8 cellular contexts compared by ENCODE assay signal in genomic region chr2:133674433-133675331, GRCh38.
DNase-seq lines count a peak whose midpoint lies in the region; ATAC-seq and TF ChIP-seq lines count a peak whose summit lies in the region.

No MANE protein-coding gene starts in this region.

- peak overlapping the region; percentile 41 for H3K4me3 ChIP-seq in IMR-90 (ENCODE audit: insufficient read depth, low read depth, low read length)
- no peak overlapping the region for H3K4me3 ChIP-seq in Karpas-422 (ENCODE audit: low read length)

- dilution Hi-C loops in IMR-90 (cut with HindIII; ENCODE audit: low sequenced_read_pairs, unreplicated experiment) = no loop called here

- peak overlapping the region; percentile 96 for H3K56ac ChIP-seq in IMR-90 (ENCODE audit: extremely low read depth, insufficient read depth, low read length)

- H2BK120ac ChIP-seq in IMR-90 (ENCODE audit: low read depth, low read length) = peak overlapping the region; percentile 98

- peak overlapping the region; percentile 95 for H3K14ac ChIP-seq in IMR-90 (replicated peaks; ENCODE audit: low read depth, low read length)

- H3K4me2 ChIP-seq in IMR-90 (ENCODE audit: low read depth, low read length) = peak overlapping the region; percentile 89
- no peak overlapping the region for H3K4me2 ChIP-seq in Karpas-422 (ENCODE audit: low read depth, low read length, poor library complexity, severe bottlenecking)

- in situ Hi-C loops in IMR-90 (cut with MboI; ENCODE audit: low sequenced_read_pairs) = no loop called here

- H2AFZ ChIP-seq in IMR-90 (replicated peaks; ENCODE audit: low read length, poor library complexity) (peak overlapping the region; percentile 84), Karpas-422 (ENCODE audit: low read length) (no peak overlapping the region)

- H3K9me1 ChIP-seq in IMR-90 (ENCODE audit: insufficient read depth, low read length) = peaks cover 13% of the 10 kb centered on the region

- no peak for TF ChIP-seq POLR2A in IMR-90 (IDR thresholded peaks at IDR 0.05; ENCODE audit: low read depth, low read length)

- H4K20me1 ChIP-seq in IMR-90 (ENCODE audit: insufficient read depth, low read length) (no peaks in the 10 kb centered on the region), Karpas-422 (ENCODE audit: insufficient read depth, low read depth, low read length) (no peaks in the 10 kb centered on the region)

- ATAC-seq in IMR-90 (ENCODE audit: low read depth) = peak; percentile 82
- peak; percentile 71 for ATAC-seq in left ventricle myocardium superior
- no peak for ATAC-seq in GM21528 (IDR thresholded peaks at IDR 0.05; ENCODE audit: low FRiP score, unreplicated experiment)
- no peak for ATAC-seq in HG02840 (IDR thresholded peaks at IDR 0.05; ENCODE audit: low FRiP score, unreplicated experiment)

- peak; percentile 90 for DNase-seq in IMR-90
- peak; percentile 55 for DNase-seq in left ventricle myocardium superior
- peak; percentile 74 for DNase-seq in posterior vena cava (ENCODE audit: low spot score)
- DNase-seq in CD14-positive monocyte (ENCODE audit: low spot score) = no peak
- DNase-seq in Karpas-422 = no peak

- H3K9me2 ChIP-seq in Karpas-422 (replicated peaks; ENCODE audit: insufficient read depth, low read length) = no peaks in the 10 kb centered on the region

- H3K9me3 ChIP-seq in IMR-90 (ENCODE audit: control insufficient read depth, insufficient read depth, low read length) (no peaks in the 10 kb centered on the region), Karpas-422 (ENCODE audit: low read length) (no peaks in the 10 kb centered on the region)

- peak overlapping the region; percentile 96 for H4K91ac ChIP-seq in IMR-90 (ENCODE audit: insufficient read depth, low read depth, low read length)

- TF ChIP-seq CTCF in IMR-90 (conservative IDR thresholded peaks at IDR 0.05; ENCODE audit: low read depth, low read length) (no peak), VCaP (conservative IDR thresholded peaks at IDR 0.05) (no peak), CD14-positive monocyte (IDR thresholded peaks at IDR 0.05) (no peak)

- peaks cover 4 to 12% (median 5%) of the 10 kb centered on the region in 3 donors for H3K27me3 Mint-ChIP-seq in CD14-positive monocyte (ENCODE audit: low read depth in 3 of 3)

- BruUV-seq in IMR-90 (replicated peaks; lab: Mats Ljungman, UMichigan) = TSS peak; percentile 70

- 0% methylated on average over 4 of the region's 21 CpGs; no CpG with 5 or more reads in 1 of the 2 experiments for WGBS in IMR-90 (ENCODE audit: extremely low coverage in 2 of 2, insufficient read length in 1 of 2), 2 experiments

- peak overlapping the region; percentile 91 for H2BK5ac ChIP-seq in IMR-90 (ENCODE audit: low read depth, low read length, poor library complexity, severe bottlenecking)

- peak overlapping the region; percentile 84 for H2AK9ac ChIP-seq in IMR-90 (replicated peaks; ENCODE audit: low read depth, low read length, poor library complexity)

- no peaks in the 10 kb centered on the region for H3K79me2 ChIP-seq in Karpas-422 (ENCODE audit: low read length)

- intact Hi-C loops in IMR-90 (cut with micrococcal nuclease) (loop anchor here (1.0 to 10.0 kb wide), 5 partner anchors 80 to 410 kb away; partner anchors contain the start of gene NCKAP5), left ventricle myocardium superior (cut with micrococcal nuclease) (no loop called here), posterior vena cava (cut with DNase I) (no loop called here), CD14-positive monocyte (cut with micrococcal nuclease) (no loop called here)

- peak overlapping the region; percentile 55 to 93; a peak in 3 of 4 replicates for H4K8ac ChIP-seq in IMR-90 (ENCODE audit: low read depth in 2 of 2, low read length in 2 of 2)

- H3K79me1 ChIP-seq in IMR-90 (ENCODE audit: low read depth in 1 of 2, low read length in 2 of 2) = 0 out of 4 replicates have a peak, but pooled peaks cover 0 to 9% of the 10 kb centered on the region in 2 experiments

- no peak overlapping the region for H3K27ac Mint-ChIP-seq in CD14-positive monocyte

- H3K4me3 Mint-ChIP-seq in CD14-positive monocyte = no peak overlapping the region

- H3K27ac ChIP-seq in IMR-90 (ENCODE audit: insufficient read depth, low read length) = peak overlapping the region; percentile 96
- H3K27ac ChIP-seq in VCaP = peak overlapping the region; percentile 94
- H3K27ac ChIP-seq in Karpas-422 (ENCODE audit: low read length) = no peak overlapping the region

- peaks cover 20% of the 10 kb centered on the region for H3K4me1 ChIP-seq in IMR-90 (ENCODE audit: control insufficient read depth, insufficient read depth, low read length)
- no peaks in the 10 kb centered on the region for H3K4me1 ChIP-seq in Karpas-422 (ENCODE audit: low read length)

- CTCF ChIA-PET in IMR-90 (lab: Yijun Ruan, JAX) = interaction anchor here (1.0 to 1.4 kb wide), 3 partner anchors 10 to 23 kb away, joined by 3 to 4 read pairs (median 3); no protein-coding TSS in a partner anchor

- H3K36me3 ChIP-seq in IMR-90 (ENCODE audit: control insufficient read depth, insufficient read depth, low read length) (no peaks in the 10 kb centered on the region), Karpas-422 (ENCODE audit: insufficient read depth, low read length) (no peaks in the 10 kb centered on the region)

- no peaks in the 10 kb centered on the region for H3K27me3 ChIP-seq in IMR-90 (ENCODE audit: control insufficient read depth, insufficient read depth, low read length)
- no peaks in the 10 kb centered on the region for H3K27me3 ChIP-seq in Karpas-422 (ENCODE audit: low read length)

- H3K9ac ChIP-seq in IMR-90 (ENCODE audit: low read depth, low read length) = peak overlapping the region; percentile 88
- H3K9ac ChIP-seq in Karpas-422 (ENCODE audit: low read length) = no peak overlapping the region

- POLR2A ChIA-PET in IMR-90 (lab: Charles Lee; ENCODE audit: unreplicated experiment) = no interaction called here

- H3K4me1 Mint-ChIP-seq in CD14-positive monocyte = no peaks in the 10 kb centered on the region

- peak overlapping the region; percentile 95 for H2BK20ac ChIP-seq in IMR-90 (ENCODE audit: low read depth, low read length)

- peaks cover 0 to 13% (median 5%) of the 10 kb centered on the region in 7 donors for H3K9me3 Mint-ChIP-seq in CD14-positive monocyte

- peak overlapping the region; percentile 75 for H2AK5ac ChIP-seq in IMR-90 (ENCODE audit: low read depth, low read length)

- H3K23ac ChIP-seq in IMR-90 (ENCODE audit: low read depth, low read length) = peak overlapping the region; percentile 95

- no peaks in the 10 kb centered on the region for H3K36me3 Mint-ChIP-seq in CD14-positive monocyte

- no peak for TF ChIP-seq RAD21 in IMR-90 (IDR thresholded peaks at IDR 0.05; ENCODE audit: low read length)

- H4K5ac ChIP-seq in IMR-90 (ENCODE audit: low read depth, low read length) = peak overlapping the region; percentile 81

- peak overlapping the region; percentile 96 for H3K18ac ChIP-seq in IMR-90 (ENCODE audit: low read depth, low read length)

- peak overlapping the region; percentile 92 for H3K4ac ChIP-seq in IMR-90 (ENCODE audit: low read depth, low read length)

- H2BK15ac ChIP-seq in IMR-90 (ENCODE audit: low read depth, low read length) = peak overlapping the region; percentile 75; the same call in 2 of the 3 replicates

TF ChIP-seq in IMR-90, 13 proteins besides CTCF, POLR2A, EP300 and RAD21:
- TF ChIP-seq BHLHE40 (IDR thresholded peaks at IDR 0.05; ENCODE audit: low read depth, low read length) (peak; percentile 64; the same call in 1 of the 2 replicates), CEBPB (IDR thresholded peaks at IDR 0.05; ENCODE audit: low read depth, low read length) (peak; percentile 78), RCOR1 (IDR thresholded peaks at IDR 0.05; ENCODE audit: insufficient replicate concordance, low read length) (no peak), USF2 (IDR thresholded peaks at IDR 0.05; ENCODE audit: low read depth, low read length) (peak; percentile 38; the same call in 1 of the 2 replicates), MXI1 (IDR thresholded peaks at IDR 0.05; ENCODE audit: borderline replicate concordance, low read depth, low read length) (0 out of 2 replicates have a peak, but pooled peaks have one; percentile 47)

Comparison
In these comparisons a context has a peak if more than half of its experiments do, and no peak if none do; other contexts are left out.
1. ATAC-seq: peak in IMR-90 (single experiment) and left ventricle myocardium superior (single experiment); none in GM21528 (single experiment) and HG02840 (single experiment).
2. DNase-seq: peak in IMR-90 (single experiment), left ventricle myocardium superior (single experiment) and posterior vena cava (single experiment); none in CD14-positive monocyte (single experiment) and Karpas-422 (single experiment).